Comparison of ENCODE assay signal across 20 cellular contexts in genomic region chr1:12598914-12599463, GRCh38. TPM values are rescaled to one million over a fixed set of nuclear protein-coding genes. Genes with fewer than 3 reads are reported as not detected.
A peak's percentile ranks its signal among the peaks of the same experiment; 100 is the strongest.
DNase-seq lines count a peak whose midpoint lies in the region; ATAC-seq and TF ChIP-seq lines count a peak whose summit lies in the region.
"Had no signal": no experiment of that assay in that cellular context is flagged by ENCODE, and none has a peak within 500 bp of the region (broad histone marks: within the 10 kb centered on the region; RNA-seq: fewer than 3 reads in every experiment).

No MANE protein-coding gene starts in this region.

- H3K4me1 Mint-ChIP-seq in stimulated activated naive B cell treated with anti-CD40 and anti-IgM and Interleukin-4, amounts not matched to agents 10 μg/mL and 1 μg/mL and 100 μg/mL, for 72 hours: peaks cover 56 to 63% of the 10 kb centered on the region in 2 donors

- H3K79me2 ChIP-seq in MM.1S (ENCODE audit: low read length): no peaks in the 10 kb centered on the region

- H3K36me3 ChIP-seq in adipocyte (ENCODE audit: control insufficient read depth, insufficient read depth, low read length, severe bottlenecking) (peaks cover 10% of the 10 kb centered on the region), Peyer's patch (no peaks in the 10 kb centered on the region), MM.1S (replicated peaks; ENCODE audit: insufficient read depth, low read length) (no peaks in the 10 kb centered on the region)

- H3K9me3 ChIP-seq in adipocyte (ENCODE audit: control insufficient read depth, low read length): no peaks in the 10 kb centered on the region
- H3K9me3 ChIP-seq in Peyer's patch: no peaks in the 10 kb centered on the region
- no peaks in the 10 kb centered on the region for H3K9me3 ChIP-seq in MM.1S (replicated peaks; ENCODE audit: insufficient read depth, low read length)

- peak overlapping the region; percentile 19 for H3K9ac ChIP-seq in adipocyte (ENCODE audit: low read length)
- no peak overlapping the region for H3K9ac ChIP-seq in MM.1S (ENCODE audit: low read length)

- peaks cover 40 to 73% of the 10 kb centered on the region in 2 donors for H3K36me3 Mint-ChIP-seq in stimulated activated naive B cell treated with anti-CD40 and anti-IgM and Interleukin-4, amounts not matched to agents 10 μg/mL and 1 μg/mL and 100 μg/mL, for 72 hours
- H3K36me3 Mint-ChIP-seq: activated CD8-positive, alpha-beta memory T cell treated with anti-CD3 and anti-CD28 coated beads, Interleukin-2, amount 10 ng/mL, durations not matched to agents 7 days and 5 days had no signal

- peaks cover 6 to 7% of the 10 kb centered on the region in 2 donors for H3K27me3 Mint-ChIP-seq in stimulated activated naive B cell treated with anti-CD40 and anti-IgM and Interleukin-4, amounts not matched to agents 10 μg/mL and 1 μg/mL and 100 μg/mL, for 72 hours

- H3K9me3 Mint-ChIP-seq in stimulated activated naive B cell treated with anti-CD40 and anti-IgM and Interleukin-4, amounts not matched to agents 10 μg/mL and 1 μg/mL and 100 μg/mL, for 72 hours: no peaks in the 10 kb centered on the region
- H3K9me3 Mint-ChIP-seq: activated T-helper 2 cell treated with anti-CD3 and anti-CD28 coated beads, Interferon-gamma antibody, Interleukin-2, Interleukin-4, amounts not matched to agents 10 μg/mL and 5 μg/mL and 100 μg/mL, durations not matched to agents 14 hours and 24 hours and 36 hours; T-helper 1 cell treated with Interleukin-12 subunit alpha and Interleukin-12 subunit beta and Interleukin-4 antibody, amounts not matched to agents 30 μg/mL and 1 μg/mL, for 36 hours had no signal

- H3K4me3 Mint-ChIP-seq in stimulated activated naive B cell treated with anti-CD40 and anti-IgM and Interleukin-4, amounts not matched to agents 10 μg/mL and 1 μg/mL and 100 μg/mL, for 72 hours: no peak overlapping the region
- H3K4me3 Mint-ChIP-seq: activated CD8-positive, alpha-beta memory T cell treated with anti-CD3 and anti-CD28 coated beads, Interleukin-2, amount 10 ng/mL, durations not matched to agents 7 days and 5 days; T-helper 1 cell treated with Interleukin-12 subunit alpha and Interleukin-12 subunit beta and Interleukin-4 antibody, amounts not matched to agents 30 μg/mL and 1 μg/mL, for 36 hours had no signal

- H3K27ac Mint-ChIP-seq in stimulated activated naive B cell treated with anti-CD40 and anti-IgM and Interleukin-4, amounts not matched to agents 10 μg/mL and 1 μg/mL and 100 μg/mL, for 72 hours: peak overlapping the region; percentile 51
- H3K27ac Mint-ChIP-seq: activated CD8-positive, alpha-beta memory T cell treated with anti-CD3 and anti-CD28 coated beads, Interleukin-2, amount 10 ng/mL, durations not matched to agents 7 days and 5 days; activated T-helper 2 cell treated with anti-CD3 and anti-CD28 coated beads, Interferon-gamma antibody, Interleukin-2, Interleukin-4, amounts not matched to agents 10 μg/mL and 5 μg/mL and 100 μg/mL, durations not matched to agents 14 hours and 24 hours and 36 hours; T-helper 1 cell treated with Interleukin-12 subunit alpha and Interleukin-12 subunit beta and Interleukin-4 antibody, amounts not matched to agents 30 μg/mL and 1 μg/mL, for 36 hours had no signal

- TF ChIP-seq POLR2A in Peyer's patch (IDR thresholded peaks at IDR 0.05): no peak

- H3K4me1 ChIP-seq in adipocyte (ENCODE audit: control insufficient read depth, insufficient read depth, low read length) (peaks cover 71% of the 10 kb centered on the region), Peyer's patch (peaks cover 4 to 100% (median 27%) of the 10 kb centered on the region in 4 donors), MM.1S (ENCODE audit: low read length) (no peaks in the 10 kb centered on the region)

- no peak for ATAC-seq in stimulated activated naive B cell treated with anti-CD40 and anti-IgM and Interleukin-4, amounts not matched to agents 10 μg/mL and 1 μg/mL and 100 μg/mL, for 72 hours (replicated peaks)
- ATAC-seq: activated CD4-positive, CD25-positive, alpha-beta regulatory T cell treated with anti-CD3 and anti-CD28 coated beads, Interleukin-2, amount 50 U/mL, for 24 hours; activated CD8-positive, alpha-beta memory T cell treated with anti-CD3 and anti-CD28 coated beads, Interleukin-2, amount 10 ng/mL, durations not matched to agents 7 days and 5 days had no signal

- no peaks in the 10 kb centered on the region for H3F3A ChIP-seq in MM.1S (ENCODE audit: insufficient read depth, low read length)

- H2AFZ ChIP-seq in MM.1S (ENCODE audit: low read length): no peak overlapping the region

- H4K20me1 ChIP-seq in MM.1S (ENCODE audit: insufficient read depth, low read length): no peaks in the 10 kb centered on the region

- no peak overlapping the region for H3K4me2 ChIP-seq in MM.1S (ENCODE audit: low read depth, low read length)

- DNase-seq in NCI-H69 (lab: John Stamatoyannopoulos, UW): peak; percentile 88
- DNase-seq in adipocyte (ENCODE audit: low read depth): no peak
- DNase-seq in left kidney (ENCODE audit: low read depth, low spot score): peak; percentile 93
- no peak for DNase-seq in stimulated activated naive B cell treated with anti-CD40 and anti-IgM and Interleukin-4, amounts not matched to agents 10 μg/mL and 1 μg/mL and 100 μg/mL, for 72 hours
- no peak for DNase-seq in ecto neural progenitor cell (ENCODE audit: low spot score)
- DNase-seq in Peyer's patch: no peak
- DNase-seq in NCI-H1930 (lab: John Stamatoyannopoulos, UW): no peak
- DNase-seq in MM.1S: no peak
- DNase-seq: activated CD8-positive, alpha-beta memory T cell treated with anti-CD3 and anti-CD28 coated beads, Interleukin-2, amount 10 ng/mL, durations not matched to agents 7 days and 5 days; cerebellar nuclear complex; NCI-H1436; NCI-H226; retina; SHP77; stimulated activated CD4-positive, alpha-beta T cell treated with anti-CD3 and anti-CD28 coated beads, Interleukin-1b, Interleukin-23, amount 100 ng/mL, for 48 hours; substantia nigra had no signal

- no peaks in the 10 kb centered on the region for H3K9me2 ChIP-seq in MM.1S (replicated peaks; ENCODE audit: insufficient read depth, low read length)

- H3K27ac ChIP-seq in Peyer's patch (peak overlapping the region in 1 of 4 donors; percentile 18), MM.1S (ENCODE audit: low read length) (no peak overlapping the region)

- TF ChIP-seq CTCF in Peyer's patch (IDR thresholded peaks at IDR 0.05) (no peak), MM.1S (IDR thresholded peaks at IDR 0.05; ENCODE audit: low read length) (no peak)

- no peaks in the 10 kb centered on the region for H3K27me3 ChIP-seq in adipocyte (replicated peaks; ENCODE audit: control insufficient read depth, insufficient read depth, low read length)
- H3K27me3 ChIP-seq in Peyer's patch: no peaks in the 10 kb centered on the region
- H3K27me3 ChIP-seq in MM.1S (replicated peaks; ENCODE audit: insufficient read depth, low read length): peaks cover 17% of the 10 kb centered on the region

- H3K4me3 ChIP-seq in adipocyte (ENCODE audit: low read length) (no peak overlapping the region), Peyer's patch (no peak overlapping the region), MM.1S (ENCODE audit: low read length) (no peak overlapping the region)

RNA-seq across cellular contexts. Expression of gene DHRS3, which starts 19.0 kb away (rescaled TPM):
- 100 to 1,000 TPM in 2 of 4 donors, 10 to 100 TPM in 2; 34.7 to 179 (median 108) TPM for total RNA-seq in Peyer's patch

RNA-seq across cellular contexts. Expression of gene AADACL4, which starts 44.9 kb away (rescaled TPM):
- not detected for total RNA-seq in Peyer's patch
- total RNA-seq: activated CD8-positive, alpha-beta memory T cell treated with anti-CD3 and anti-CD28 coated beads, Interleukin-2, amount 10 ng/mL, durations not matched to agents 7 days and 5 days; activated T-helper 2 cell treated with anti-CD3 and anti-CD28 coated beads, Interferon-gamma antibody, Interleukin-2, Interleukin-4, amounts not matched to agents 10 μg/mL and 5 μg/mL and 100 μg/mL, durations not matched to agents 14 hours and 24 hours and 36 hours; lung microvascular endothelial cell had no signal

Comparison
In these comparisons a context has a peak if more than half of its experiments do, and no peak if none do; other contexts are left out.
1. DNase-seq: peak in NCI-H69 (single experiment) and left kidney (single experiment); none in adipocyte (single experiment), stimulated activated naive B cell treated with anti-CD40 and anti-IgM and Interleukin-4, amounts not matched to agents 10 μg/mL and 1 μg/mL and 100 μg/mL, for 72 hours (single experiment), ecto neural progenitor cell (single experiment), Peyer's patch (0 of 3), NCI-H1930 (0 of 2) and MM.1S (single experiment).